In the genomic region with DNA sequence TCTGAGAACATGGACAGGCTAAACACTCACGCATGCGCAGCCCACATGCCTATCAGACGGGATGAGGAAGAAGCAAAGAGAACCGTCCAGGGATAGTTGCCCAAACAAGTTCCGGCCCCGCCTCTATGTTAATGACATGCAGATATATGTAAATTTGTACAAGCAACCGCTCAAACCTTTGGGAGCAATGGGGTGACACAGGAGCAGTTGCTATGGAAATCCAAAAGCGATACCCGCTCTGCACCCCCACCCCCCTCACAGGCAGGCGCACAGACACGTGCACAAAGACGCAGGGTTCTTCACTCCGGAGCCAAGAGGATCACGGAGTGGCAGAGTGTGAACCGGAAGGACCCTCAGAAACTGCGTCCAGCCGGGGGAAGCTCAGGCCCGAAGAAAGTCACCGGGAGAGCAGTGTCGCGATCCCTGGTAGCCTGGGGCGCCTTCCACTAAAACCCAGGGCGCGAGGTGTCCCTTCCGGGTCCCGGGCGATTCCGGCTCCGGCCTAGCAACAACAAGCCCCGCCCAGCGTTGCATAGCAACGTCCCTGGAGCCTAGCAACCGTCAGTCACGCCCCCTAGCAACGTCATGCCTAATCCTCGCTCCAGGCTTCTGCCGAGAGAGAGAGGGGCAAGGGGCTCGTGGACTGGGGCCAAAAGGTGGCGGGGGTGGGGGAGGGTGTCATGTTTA, we compare ENCODE assay signal across 1 cellular context.
A peak's percentile ranks its signal among the peaks of the same experiment; 100 is the strongest.
TF ChIP-seq lines count a peak whose summit lies in the region.

No MANE protein-coding gene starts in this region.

TF ChIP-seq in IMR-90, 13 proteins besides CTCF, POLR2A, EP300 and RAD21 (continued from another document):
- TF ChIP-seq RFX5 (IDR thresholded peaks at IDR 0.05; ENCODE audit: low read depth, low read length) (0 out of 2 replicates have a peak, but pooled peaks have one; percentile 19), NFE2L2 (IDR thresholded peaks at IDR 0.05; ENCODE audit: low read depth, low read length) (no peak), BHLHE40 (IDR thresholded peaks at IDR 0.05; ENCODE audit: low read depth, low read length) (peak; percentile 83), CEBPB (IDR thresholded peaks at IDR 0.05; ENCODE audit: low read depth, low read length) (0 out of 2 replicates have a peak, but pooled peaks have one; percentile 14), ELK1 (IDR thresholded peaks at IDR 0.05; ENCODE audit: borderline replicate concordance, low read depth, low read length) (no peak), FOS (IDR thresholded peaks at IDR 0.05; ENCODE audit: low read depth, low read length) (no peak), MAFK (IDR thresholded peaks at IDR 0.05; ENCODE audit: low read depth, low read length) (no peak), RCOR1 (IDR thresholded peaks at IDR 0.05; ENCODE audit: insufficient replicate concordance, low read length) (no peak), MXI1 (IDR thresholded peaks at IDR 0.05; ENCODE audit: borderline replicate concordance, low read depth, low read length) (peak; percentile 80; the same call in 1 of the 2 replicates)
- TF ChIP-seq, protein P1, sequence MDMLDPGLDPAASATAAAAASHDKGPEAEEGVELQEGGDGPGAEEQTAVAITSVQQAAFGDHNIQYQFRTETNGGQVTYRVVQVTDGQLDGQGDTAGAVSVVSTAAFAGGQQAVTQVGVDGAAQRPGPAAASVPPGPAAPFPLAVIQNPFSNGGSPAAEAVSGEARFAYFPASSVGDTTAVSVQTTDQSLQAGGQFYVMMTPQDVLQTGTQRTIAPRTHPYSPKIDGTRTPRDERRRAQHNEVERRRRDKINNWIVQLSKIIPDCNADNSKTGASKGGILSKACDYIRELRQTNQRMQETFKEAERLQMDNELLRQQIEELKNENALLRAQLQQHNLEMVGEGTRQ (IDR thresholded peaks at IDR 0.05; ENCODE audit: low read depth, low read length): no peak; the same call in 1 of the 2 replicates
TF ChIP-seq in IMR-90: peak in this region for 4.
